ENCODE assay signal across 9 cellular contexts in genomic region chr2:71072492-71072891, GRCh38. TPM values are rescaled to one million over a fixed set of nuclear protein-coding genes. Genes with fewer than 3 reads are reported as not detected.
A peak's percentile ranks its signal among the peaks of the same experiment; 100 is the strongest.
DNase-seq lines count a peak whose midpoint lies in the region; ATAC-seq and TF ChIP-seq lines count a peak whose summit lies in the region.
"Had no signal": no experiment of that assay in that cellular context is flagged by ENCODE, and none has a peak within 500 bp of the region (broad histone marks: within the 10 kb centered on the region; RNA-seq: fewer than 3 reads in every experiment).

No MANE protein-coding gene starts in this region.

- peak overlapping the region; percentile 97 for H3K27ac Mint-ChIP-seq in activated naive CD8-positive, alpha-beta T cell

- ATAC-seq in GM18870 (IDR thresholded peaks at IDR 0.05; ENCODE audit: unreplicated experiment) = no peak

- TF ChIP-seq CTCF in left ventricle myocardium inferior (IDR thresholded peaks at IDR 0.05; ENCODE audit: borderline replicate concordance) = no peak
- no peak for TF ChIP-seq CTCF in right atrium auricular region (IDR thresholded peaks at IDR 0.05)

- no peaks in the 10 kb centered on the region for H3K27me3 Mint-ChIP-seq in activated naive CD8-positive, alpha-beta T cell

- H3K9me3 Mint-ChIP-seq in activated naive CD8-positive, alpha-beta T cell (ENCODE audit: low read depth) = no peaks in the 10 kb centered on the region

- peak overlapping the region in 1 of 2 donors; percentile 38 for H3K9ac ChIP-seq in mucosa of rectum (ENCODE audit: low read depth in 1 of 2, low read length in 2 of 2)

- H3K4me1 ChIP-seq in left ventricle myocardium inferior (peaks cover 49% of the 10 kb centered on the region), right atrium auricular region (peaks cover 0 to 26% of the 10 kb centered on the region in 2 donors), mucosa of rectum (ENCODE audit: control insufficient read depth in 2 of 2, insufficient read depth in 2 of 2, low read length in 2 of 2) (peaks cover 27 to 34% of the 10 kb centered on the region in 2 donors)

- no peak for DNase-seq in left ventricle myocardium inferior
- DNase-seq in right atrium auricular region (ENCODE audit: low spot score) = no peak
- DNase-seq in SW480 (ENCODE audit: low spot score) = no peak
- no peak for DNase-seq in AG08395 (ENCODE audit: low spot score)
- no peak for DNase-seq in activated T-cell treated with anti-CD3 and anti-CD28 coated beads for 4 hours
- DNase-seq: NCI-H146 had no signal

- H3K4me3 ChIP-seq in left ventricle myocardium inferior = no peak overlapping the region
- no peak overlapping the region for H3K4me3 ChIP-seq in right atrium auricular region
- H3K4me3 ChIP-seq in mucosa of rectum (ENCODE audit: low read length in 2 of 2) = peak overlapping the region in 1 of 2 donors; percentile 42

- intact Hi-C loops in left ventricle myocardium inferior (cut with micrococcal nuclease) = no loop called here

- H3K27me3 ChIP-seq in left ventricle myocardium inferior (ENCODE audit: low read depth) (no peaks in the 10 kb centered on the region), right atrium auricular region (no peaks in the 10 kb centered on the region), mucosa of rectum (ENCODE audit: control insufficient read depth in 2 of 2, insufficient read depth in 2 of 2, low read length in 2 of 2) (no peaks in the 10 kb centered on the region)

- H3K36me3 ChIP-seq in left ventricle myocardium inferior (peaks cover 50% of the 10 kb centered on the region), right atrium auricular region (peaks cover 37% of the 10 kb centered on the region), mucosa of rectum (ENCODE audit: control insufficient read depth in 2 of 2, insufficient read depth in 2 of 2, low read length in 2 of 2) (peaks cover 24 to 37% of the 10 kb centered on the region in 2 donors)

- H3K4me3 Mint-ChIP-seq in activated naive CD8-positive, alpha-beta T cell = peak overlapping the region; percentile 95

- H3K36me3 Mint-ChIP-seq in activated naive CD8-positive, alpha-beta T cell = peaks cover 9% of the 10 kb centered on the region

- H3K27ac ChIP-seq in left ventricle myocardium inferior (replicated peaks) = peak overlapping the region; percentile 7
- H3K27ac ChIP-seq in right atrium auricular region = no peak overlapping the region
- peak overlapping the region; percentile 6 to 62 for H3K27ac ChIP-seq in mucosa of rectum (ENCODE audit: low read depth in 2 of 2, low read length in 2 of 2)

- H3K9me3 ChIP-seq in left ventricle myocardium inferior (replicated peaks) = no peaks in the 10 kb centered on the region
- no peaks in the 10 kb centered on the region for H3K9me3 ChIP-seq in right atrium auricular region
- H3K9me3 ChIP-seq in mucosa of rectum (ENCODE audit: control insufficient read depth in 2 of 2, low read length in 2 of 2) = no peaks in the 10 kb centered on the region

- H3K4me1 Mint-ChIP-seq in activated naive CD8-positive, alpha-beta T cell (ENCODE audit: low read depth) = peaks cover 59% of the 10 kb centered on the region

RNA-seq across cellular contexts. Expression of gene NAGK, which starts 4.0 kb away (rescaled TPM):
- 46.7 TPM for total RNA-seq in left ventricle myocardium inferior
- 10 to 100 TPM; 30.4 to 45.5 TPM for total RNA-seq in right atrium auricular region

RNA-seq across cellular contexts. Expression of gene MCEE, which starts 57.5 kb away (rescaled TPM):
- total RNA-seq in left ventricle myocardium inferior (39.7 TPM), right atrium auricular region (10 to 100 TPM; 17.2 to 27.5 TPM)

RNA-seq across cellular contexts. Expression of gene MPHOSPH10, which starts 57.9 kb away (rescaled TPM):
- 20.7 TPM for total RNA-seq in left ventricle myocardium inferior
- total RNA-seq in right atrium auricular region = 10 to 100 TPM; 14.0 to 17.3 TPM

Comparison
In these comparisons a context has a peak if more than half of its experiments do, and no peak if none do; other contexts are left out.
1. H3K27ac ChIP-seq: peak in left ventricle myocardium inferior (single experiment) and mucosa of rectum (2 of 2); none in right atrium auricular region (0 of 2).